In the genomic region with DNA sequence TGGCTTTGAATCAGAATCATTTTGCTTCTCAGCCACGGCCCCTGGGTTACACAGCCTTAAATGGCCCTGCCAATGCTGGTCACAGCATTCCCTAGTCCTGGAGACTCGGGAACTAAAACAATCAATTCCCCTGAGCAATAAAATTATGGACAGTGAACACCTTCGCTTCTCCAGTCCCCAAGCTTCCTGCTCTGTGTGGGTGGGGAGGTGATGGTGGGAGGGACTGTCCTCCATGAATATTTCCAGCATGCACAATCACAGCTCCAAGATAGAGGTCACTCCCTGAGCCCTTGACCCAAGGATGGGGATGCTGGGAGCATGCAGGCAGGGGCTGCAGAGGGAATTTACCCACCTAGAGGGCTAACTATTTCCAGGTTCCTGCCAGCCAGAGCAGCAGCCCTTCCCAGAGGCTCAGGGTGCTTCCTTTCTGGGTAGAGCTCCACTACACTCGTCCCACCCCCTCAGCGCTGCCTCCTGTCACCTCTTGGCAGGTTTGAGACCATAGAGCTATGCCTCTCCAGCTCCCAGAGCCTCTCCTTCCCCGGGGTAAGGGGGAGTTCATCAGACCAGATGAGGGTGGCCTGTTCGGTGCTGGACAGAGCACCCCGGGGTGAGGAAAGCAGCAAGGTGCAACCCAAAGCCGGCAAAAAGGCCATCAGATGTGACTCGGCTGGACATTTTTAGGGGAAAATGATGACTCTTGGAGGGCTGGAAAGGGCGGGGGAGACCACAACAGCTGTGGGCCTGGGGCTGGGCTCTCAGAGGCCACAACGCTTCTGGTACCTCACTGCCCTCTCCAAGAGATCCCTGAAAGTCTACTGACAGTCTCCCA, we compare ENCODE assay signal across 28 cellular contexts. TPM values are rescaled to one million over a fixed set of nuclear protein-coding genes. Genes with fewer than 3 reads are reported as not detected.
A peak's percentile ranks its signal among the peaks of the same experiment; 100 is the strongest.
DNase-seq lines count a peak whose midpoint lies in the region; ATAC-seq and TF ChIP-seq lines count a peak whose summit lies in the region.
"Had no signal": no experiment of that assay in that cellular context is flagged by ENCODE, and none has a peak within 500 bp of the region (broad histone marks: within the 10 kb centered on the region; RNA-seq: fewer than 3 reads in every experiment).

No MANE protein-coding gene starts in this region.

- no peak overlapping the region for H3K23ac ChIP-seq in mesendoderm (ENCODE audit: low read length)

- no peak overlapping the region for H3K4me3 Mint-ChIP-seq in CD14-positive monocyte
- H3K4me3 Mint-ChIP-seq: activated CD4-positive, alpha-beta T cell treated with anti-CD3 and anti-CD28 coated beads, Interleukin-2, amount 10 ng/mL, durations not matched to agents 24 days and 14 days; activated T-cell treated with anti-CD3 and anti-CD28 coated beads, Interleukin-2, amount 50 U/mL, for 4 hours; CD8-positive, alpha-beta memory T cell; stimulated activated memory B cell treated with anti-CD40 and anti-IgM and Interleukin-4, amounts not matched to agents 10 μg/mL and 1 μg/mL and 100 μg/mL, for 72 hours had no signal

- H3K18ac ChIP-seq in mesendoderm (ENCODE audit: low read length): no peak overlapping the region

- H4K20me1 ChIP-seq in SK-N-SH (ENCODE audit: insufficient read depth): no peaks in the 10 kb centered on the region

- H3K4me1 Mint-ChIP-seq in CD14-positive monocyte: no peaks in the 10 kb centered on the region
- H3K4me1 Mint-ChIP-seq: activated CD4-positive, alpha-beta T cell treated with anti-CD3 and anti-CD28 coated beads, Interleukin-2, amount 10 ng/mL, durations not matched to agents 24 days and 14 days; CD8-positive, alpha-beta memory T cell; stimulated activated memory B cell treated with anti-CD40 and anti-IgM and Interleukin-4, amounts not matched to agents 10 μg/mL and 1 μg/mL and 100 μg/mL, for 72 hours had no signal

- H3K36me3 Mint-ChIP-seq in CD14-positive monocyte: no peaks in the 10 kb centered on the region
- H3K36me3 Mint-ChIP-seq: CD8-positive, alpha-beta memory T cell; stimulated activated memory B cell treated with anti-CD40 and anti-IgM and Interleukin-4, amounts not matched to agents 10 μg/mL and 1 μg/mL and 100 μg/mL, for 72 hours had no signal

- H3K9me2 ChIP-seq in SK-N-SH: no peaks in the 10 kb centered on the region

- H3K4me3 ChIP-seq in SK-N-SH (ENCODE audit: low read depth in 2 of 2, low read length in 1 of 2) (no peak overlapping the region), mesendoderm (ENCODE audit: low read length) (no peak overlapping the region), MG63 (no peak overlapping the region)
- H3K4me3 ChIP-seq: A549, adrenal gland, lung had no signal

- TF ChIP-seq RAD21 in SK-N-SH (IDR thresholded peaks at IDR 0.05; ENCODE audit: low read length): no peak

- peak; percentile 18 for ATAC-seq in sciatic nerve
- ATAC-seq: activated T-cell treated with anti-CD3 and anti-CD28 coated beads, Interleukin-2, amount 50 U/mL, for 4 hours; stimulated activated memory B cell treated with anti-CD40 and anti-IgM and Interleukin-4, amounts not matched to agents 10 μg/mL and 1 μg/mL and 100 μg/mL, for 72 hours had no signal

- DNase-seq in NCI-H2171 treated with DMSO at 0.1 percent for 48 hours (lab: John Stamatoyannopoulos, UW) (peak; percentile 39), NCI-H2171 (lab: John Stamatoyannopoulos, UW) (no peak), SK-N-SH (no peak), mesendoderm (no peak), sciatic nerve (ENCODE audit: low spot score) (no peak), UCSD-AML1 (lab: John Stamatoyannopoulos, UW; ENCODE audit: unreplicated experiment) (no peak), MG63 (no peak), CD14-positive monocyte (ENCODE audit: low spot score) (no peak)
- DNase-seq: activated CD4-positive, alpha-beta T cell treated with anti-CD3 and anti-CD28 coated beads, Interleukin-2, amount 10 ng/mL, durations not matched to agents 24 days and 14 days; activated naive CD4-positive, alpha-beta T cell; activated T-cell treated with anti-CD3 and anti-CD28 coated beads, Interleukin-2, amount 50 U/mL, for 4 hours; adrenal gland; CD8-positive, alpha-beta memory T cell; central memory CD4-positive, alpha-beta T cell; kidney; MV-4-11; NCI-H2029 treated with DMSO at 0.1 percent for 48 hours; NCI-H510A; occipital lobe; stimulated activated CD4-positive, alpha-beta T cell treated with anti-CD3 and anti-CD28 coated beads, Interleukin-2, amount 100 ng/mL, for 48 hours; T-helper 2 cell had no signal

- no peak overlapping the region for H2BK15ac ChIP-seq in mesendoderm (replicated peaks; ENCODE audit: low read depth)

- H3K4me2 ChIP-seq in SK-N-SH (no peak overlapping the region), mesendoderm (ENCODE audit: low read length) (no peak overlapping the region)
- H3K4me2 ChIP-seq: A549, KMS-11 had no signal

- H3K36me3 ChIP-seq in SK-N-SH (replicated peaks in 1 of 2; ENCODE audit: control insufficient read depth in 1 of 2, insufficient read depth in 2 of 2, low read length in 1 of 2) (no peaks in the 10 kb centered on the region), mesendoderm (ENCODE audit: control insufficient read depth, insufficient read depth, low read length) (no peaks in the 10 kb centered on the region), MG63 (no peaks in the 10 kb centered on the region)
- H3K36me3 ChIP-seq: adrenal gland had no signal

- TF ChIP-seq CTCF in SK-N-SH (IDR thresholded peaks at IDR 0.05): no peak
- no peak for TF ChIP-seq CTCF in CD14-positive monocyte (IDR thresholded peaks at IDR 0.05)

- H2BK5ac ChIP-seq in mesendoderm (ENCODE audit: low read length): no peak overlapping the region

- H3K9me3 ChIP-seq in SK-N-SH: no peaks in the 10 kb centered on the region
- no peaks in the 10 kb centered on the region for H3K9me3 ChIP-seq in MG63
- H3K9me3 ChIP-seq: A549, adrenal gland had no signal

- no peak overlapping the region for H3K4ac ChIP-seq in mesendoderm (ENCODE audit: low read depth, low read length)

- peak overlapping the region; percentile 15 for H3K56ac ChIP-seq in mesendoderm (ENCODE audit: low read length)

- no peak overlapping the region for H3K9ac ChIP-seq in SK-N-SH
- no peak overlapping the region for H3K9ac ChIP-seq in mesendoderm (ENCODE audit: low read length)
- H3K9ac ChIP-seq: KMS-11 had no signal

- WGBS in SK-N-SH (ENCODE audit: low lambda C conversion rate): 55% methylated on average over 11 of the region's 12 CpGs
- no CpG with 5 or more reads among the region's 12 CpGs for WGBS in mesendoderm (ENCODE audit: extremely low coverage, insufficient coverage, low lambda C conversion rate)

- no peak overlapping the region for H2AFZ ChIP-seq in SK-N-SH (ENCODE audit: low read depth)

- H3K9me3 Mint-ChIP-seq in CD14-positive monocyte: no peaks in the 10 kb centered on the region
- H3K9me3 Mint-ChIP-seq: activated CD4-positive, alpha-beta T cell treated with anti-CD3 and anti-CD28 coated beads, Interleukin-2, amount 10 ng/mL, durations not matched to agents 24 days and 14 days; activated T-cell treated with anti-CD3 and anti-CD28 coated beads, Interleukin-2, amount 50 U/mL, for 4 hours; CD8-positive, alpha-beta memory T cell; stimulated activated memory B cell treated with anti-CD40 and anti-IgM and Interleukin-4, amounts not matched to agents 10 μg/mL and 1 μg/mL and 100 μg/mL, for 72 hours had no signal

- peaks cover 10% of the 10 kb centered on the region for H3F3A ChIP-seq in SK-N-SH (replicated peaks; ENCODE audit: insufficient read depth)

- peaks cover 24 to 48% (median 37%) of the 10 kb centered on the region in 3 donors for H3K27me3 Mint-ChIP-seq in CD14-positive monocyte (ENCODE audit: low read depth in 3 of 3)

- H3K27me3 ChIP-seq in SK-N-SH (ENCODE audit: insufficient read depth): no peaks in the 10 kb centered on the region
- peaks cover 9% of the 10 kb centered on the region for H3K27me3 ChIP-seq in mesendoderm (ENCODE audit: insufficient read depth, low read length, poor library complexity)
- H3K27me3 ChIP-seq in MG63: no peaks in the 10 kb centered on the region
- H3K27me3 ChIP-seq: adrenal gland had no signal

- H3K27ac Mint-ChIP-seq in CD14-positive monocyte: no peak overlapping the region
- H3K27ac Mint-ChIP-seq: activated CD4-positive, alpha-beta T cell treated with anti-CD3 and anti-CD28 coated beads, Interleukin-2, amount 10 ng/mL, durations not matched to agents 24 days and 14 days; CD8-positive, alpha-beta memory T cell; stimulated activated memory B cell treated with anti-CD40 and anti-IgM and Interleukin-4, amounts not matched to agents 10 μg/mL and 1 μg/mL and 100 μg/mL, for 72 hours had no signal

- intact Hi-C loops in sciatic nerve (cut with DNase I) (no loop called here), CD14-positive monocyte (cut with micrococcal nuclease) (no loop called here)

- no peak overlapping the region for H2BK120ac ChIP-seq in mesendoderm (ENCODE audit: low read depth, low read length)

- POLR2A ChIA-PET in SK-N-SH (lab: Yijun Ruan, JAX): interaction anchor here (0.6 to 2.8 kb wide), 8 partner anchors 12 to 83 kb away, joined by 3 to 16 read pairs (median 4); partner anchors contain the start of genes CCDC33 and STRA6

- CTCF ChIA-PET in SK-N-SH (lab: Yijun Ruan, JAX): interaction anchor here (0.5 to 5.9 kb wide), 10 partner anchors 10 to 142 kb away, joined by 3 to 59 read pairs (median 5); partner anchors contain the start of genes ISLR2 and STRA6

- H3K4me1 ChIP-seq in SK-N-SH (ENCODE audit: control insufficient read depth in 1 of 2, insufficient read depth in 2 of 2, low read depth in 1 of 2, low read length in 1 of 2) (peaks cover 27 to 62% of the 10 kb centered on the region in 2 experiments), mesendoderm (ENCODE audit: control insufficient read depth, low read depth, low read length) (peaks cover 24% of the 10 kb centered on the region)
- H3K4me1 ChIP-seq: adrenal gland had no signal

- H4K5ac ChIP-seq in mesendoderm (ENCODE audit: low read length): no peak overlapping the region

- peak overlapping the region in 1 of 2 experiments; percentile 100; a peak in 2 of 4 replicates for H3K27ac ChIP-seq in SK-N-SH (ENCODE audit: low read depth in 2 of 2, low read length in 1 of 2)
- H3K27ac ChIP-seq in mesendoderm (ENCODE audit: low read depth, low read length): no peak overlapping the region
- H3K27ac ChIP-seq: adrenal gland, KMS-11 had no signal

- no peak overlapping the region for H4K8ac ChIP-seq in mesendoderm (ENCODE audit: low read depth, low read length)

- no peak overlapping the region for H2AK5ac ChIP-seq in mesendoderm (ENCODE audit: low read length)

- no peaks in the 10 kb centered on the region for H3K79me1 ChIP-seq in mesendoderm (ENCODE audit: low read length)

- H3K79me2 ChIP-seq in SK-N-SH (ENCODE audit: insufficient read depth): no peaks in the 10 kb centered on the region
- no peaks in the 10 kb centered on the region for H3K79me2 ChIP-seq in mesendoderm (ENCODE audit: control insufficient read depth, insufficient read depth, low read length)

- no peak for TF ChIP-seq EP300 in SK-N-SH (IDR thresholded peaks at IDR 0.05; ENCODE audit: borderline replicate concordance in 1 of 2, low read depth in 1 of 2, low read length in 1 of 2)

RNA-seq across cellular contexts. Expression of gene CCDC33, which starts 14.5 kb away (rescaled TPM):
- polyA plus RNA-seq in SK-N-SH (2012; rRNA removed) (3.3 and 4.0 TPM in 2 replicates), CD14-positive monocyte (not detected)
- polyA plus RNA-seq in SK-N-SH (2012; cell fraction: cytosol; rRNA removed): 1.8 and 2.9 TPM in 2 replicates
- polyA plus RNA-seq in SK-N-SH (2012; cell fraction: nucleus; rRNA removed): 3.9 and 4.0 TPM in 2 replicates
- 1.7 TPM for polyA plus RNA-seq in mesendoderm (2013, experiment 1 of 2)
- 1.6 TPM for polyA plus RNA-seq in mesendoderm (2013, experiment 2 of 2)
- not detected for total RNA-seq in sciatic nerve
- not detected in 2 replicates for total RNA-seq in MG63 (2014; rRNA removed; shearing (Covaris generic); ENCODE audit: low replicate concordance)
- total RNA-seq: activated CD4-positive, alpha-beta T cell treated with anti-CD3 and anti-CD28 coated beads, Interleukin-2, amount 10 ng/mL, durations not matched to agents 24 days and 14 days; activated T-cell treated with anti-CD3 and anti-CD28 coated beads, Interleukin-2, amount 50 U/mL, for 4 hours; CD8-positive, alpha-beta memory T cell; dermis microvascular lymphatic vessel endothelial cell; glomerular endothelial cell; HT1080; occipital lobe had no signal
- polyA plus RNA-seq: CD8-positive, alpha-beta memory T cell had no signal

RNA-seq across cellular contexts. Expression of gene STRA6, which starts 19.0 kb away (rescaled TPM):
- 27.9 and 31.0 TPM in 2 replicates for polyA plus RNA-seq in SK-N-SH (2012; rRNA removed)
- polyA plus RNA-seq in SK-N-SH (2012; cell fraction: cytosol; rRNA removed): 7.3 and 13.0 TPM in 2 replicates
- polyA plus RNA-seq in SK-N-SH (2012; cell fraction: nucleus; rRNA removed): 140 and 152 TPM in 2 replicates
- polyA plus RNA-seq in mesendoderm (2013, experiment 1 of 2): 4.4 TPM
- 4.5 TPM for polyA plus RNA-seq in mesendoderm (2013, experiment 2 of 2)
- total RNA-seq in sciatic nerve: 0.76 TPM
- total RNA-seq in MG63 (2014; rRNA removed; shearing (Covaris generic); ENCODE audit: low replicate concordance): 1.4 and 1.9 TPM in 2 replicates
- not detected for polyA plus RNA-seq in CD14-positive monocyte
- total RNA-seq: activated CD4-positive, alpha-beta T cell treated with anti-CD3 and anti-CD28 coated beads, Interleukin-2, amount 10 ng/mL, durations not matched to agents 24 days and 14 days; activated T-cell treated with anti-CD3 and anti-CD28 coated beads, Interleukin-2, amount 50 U/mL, for 4 hours; CD8-positive, alpha-beta memory T cell; HT1080 had no signal
- polyA plus RNA-seq: CD8-positive, alpha-beta memory T cell had no signal

RNA-seq across cellular contexts. Expression of gene ISLR, which starts 48.1 kb away (rescaled TPM):
- 3.4 and 7.3 TPM in 2 replicates for polyA plus RNA-seq in SK-N-SH (2012; rRNA removed)
- polyA plus RNA-seq in SK-N-SH (2012; cell fraction: cytosol; rRNA removed): 1.9 and 3.0 TPM in 2 replicates
- 1.7 and 1.9 TPM in 2 replicates for polyA plus RNA-seq in SK-N-SH (2012; cell fraction: nucleus; rRNA removed)
- 1.2 TPM for polyA plus RNA-seq in mesendoderm (2013, experiment 1 of 2)
- polyA plus RNA-seq in mesendoderm (2013, experiment 2 of 2): 0.84 TPM
- 120 TPM for total RNA-seq in sciatic nerve
- total RNA-seq in MG63 (2014; rRNA removed; shearing (Covaris generic); ENCODE audit: low replicate concordance): not detected in 2 replicates
- polyA plus RNA-seq in CD14-positive monocyte: not detected
- total RNA-seq: activated CD4-positive, alpha-beta T cell treated with anti-CD3 and anti-CD28 coated beads, Interleukin-2, amount 10 ng/mL, durations not matched to agents 24 days and 14 days; CD8-positive, alpha-beta memory T cell; dermis microvascular lymphatic vessel endothelial cell had no signal
- polyA plus RNA-seq: CD8-positive, alpha-beta memory T cell had no signal

Comparison
In these comparisons a context has a peak if more than half of its experiments do, and no peak if none do; other contexts are left out.
1. RNA of gene ISLR, which starts 48.1 kb away (total RNA-seq): 120 TPM in sciatic nerve (single experiment); not detected in MG63; every median in the first group is over 100 times any median in the second.